In genomic region chr12:21697829-21698630, GRCh38 we compare ENCODE assay signal across 7 cellular contexts. TPM values are rescaled to one million over a fixed set of nuclear protein-coding genes. Genes with fewer than 3 reads are reported as not detected.
DNase-seq lines count a peak whose midpoint lies in the region; ATAC-seq, FAIRE-seq and TF ChIP-seq lines count a peak whose summit lies in the region.

No MANE protein-coding gene starts in this region.

- ATAC-seq in GM18868 (IDR thresholded peaks at IDR 0.05; ENCODE audit: unreplicated experiment) (no peak), GM21723 (IDR thresholded peaks at IDR 0.05; ENCODE audit: unreplicated experiment) (no peak)

- no peak overlapping the region for H3K18ac ChIP-seq in mesenchymal stem cell (ENCODE audit: low read depth in 1 of 2, low read length in 2 of 2)

- no peak overlapping the region for H3K14ac ChIP-seq in mesenchymal stem cell (ENCODE audit: low read length in 2 of 2)

- no peak overlapping the region for H3K4me3 ChIP-seq in bronchial epithelial cell (ENCODE audit: low read depth, low read length)
- H3K4me3 ChIP-seq in mesenchymal stem cell (ENCODE audit: insufficient read depth in 1 of 2, low read depth in 1 of 2, low read length in 2 of 2): no peak overlapping the region

- DNase-seq in NCI-H1105 (lab: John Stamatoyannopoulos, UW): peak; percentile 5
- peak; percentile 41 for DNase-seq in bronchial epithelial cell (ENCODE audit: low read depth)
- peak; percentile 43 for DNase-seq in mesenchymal stem cell
- no peak for DNase-seq in effector CD4-positive, alpha-beta T cell

- no peak overlapping the region for H3K4ac ChIP-seq in mesenchymal stem cell (ENCODE audit: low read depth in 1 of 2, low read length in 2 of 2)

- H3K9me3 ChIP-seq in mesenchymal stem cell (ENCODE audit: control insufficient read depth, low read length): no peaks in the 10 kb centered on the region

- TF ChIP-seq CTCF in bronchial epithelial cell (IDR thresholded peaks at IDR 0.05; ENCODE audit: insufficient read depth, low read length, severe bottlenecking): no peak

- WGBS in mesenchymal stem cell: 38% methylated on average over 5 of the region's 9 CpGs

- peak overlapping the region; percentile 48 for H2AK5ac ChIP-seq in mesenchymal stem cell (ENCODE audit: low read length, severe bottlenecking)

- no peak overlapping the region for H2AFZ ChIP-seq in mesenchymal stem cell (ENCODE audit: low read depth, low read length)

- FAIRE-seq in G401.6 (lab: Jason Lieb, UNC) (peak; percentile 96), bronchial epithelial cell (lab: Jason Lieb, UNC) (no peak)

- no peak overlapping the region for H2BK12ac ChIP-seq in mesenchymal stem cell (ENCODE audit: low read length in 2 of 2)

- no peak overlapping the region for H2BK120ac ChIP-seq in mesenchymal stem cell (ENCODE audit: low read depth, low read length)

- H2BK15ac ChIP-seq in mesenchymal stem cell (ENCODE audit: low read depth, poor library complexity, severe bottlenecking): no peak overlapping the region

- H3K4me2 ChIP-seq in mesenchymal stem cell (ENCODE audit: low read length, poor library complexity, severe bottlenecking): no peak overlapping the region

- H4K91ac ChIP-seq in mesenchymal stem cell (ENCODE audit: low read length): no peak overlapping the region

- H4K8ac ChIP-seq in mesenchymal stem cell (ENCODE audit: low read length): no peak overlapping the region

- no peaks in the 10 kb centered on the region for H3K79me1 ChIP-seq in mesenchymal stem cell (replicated peaks; ENCODE audit: low read length, poor library complexity, severe bottlenecking)

- peak overlapping the region; percentile 19 for H3K9ac ChIP-seq in mesenchymal stem cell (ENCODE audit: low read length)

- no peak overlapping the region for H3K23ac ChIP-seq in mesenchymal stem cell (ENCODE audit: low read length in 2 of 2)

- H3K36me3 ChIP-seq in bronchial epithelial cell (ENCODE audit: control insufficient read depth, insufficient read depth, low read length) (no peaks in the 10 kb centered on the region), mesenchymal stem cell (ENCODE audit: control insufficient read depth in 1 of 2, insufficient read depth in 2 of 2, low read depth in 1 of 2, low read length in 2 of 2) (no peaks in the 10 kb centered on the region)

- peaks cover 2% of the 10 kb centered on the region for H3K4me1 ChIP-seq in mesenchymal stem cell (ENCODE audit: control insufficient read depth, insufficient read depth, low read depth, low read length)

- H3K27ac ChIP-seq in mesenchymal stem cell (ENCODE audit: low read length, poor library complexity, severe bottlenecking): no peak overlapping the region

- H3K27me3 ChIP-seq in bronchial epithelial cell (ENCODE audit: control insufficient read depth, insufficient read depth, low read length): no peaks in the 10 kb centered on the region
- no peaks in the 10 kb centered on the region for H3K27me3 ChIP-seq in mesenchymal stem cell (ENCODE audit: control insufficient read depth in 1 of 2, insufficient read depth in 1 of 2, low read length in 2 of 2)

- no peak overlapping the region for H2BK5ac ChIP-seq in mesenchymal stem cell (ENCODE audit: low read depth, low read length, poor library complexity, severe bottlenecking)

RNA-seq across cellular contexts. Expression of gene LDHB, which starts 40.4 kb away (rescaled TPM):
- 471 and 1,083 TPM in 2 replicates for total RNA-seq in bronchial epithelial cell
- 433 TPM for polyA plus RNA-seq in mesenchymal stem cell (2013, experiment 1 of 2)
- polyA plus RNA-seq in mesenchymal stem cell (2013, experiment 2 of 2): 458 TPM
